In the genomic region with DNA sequence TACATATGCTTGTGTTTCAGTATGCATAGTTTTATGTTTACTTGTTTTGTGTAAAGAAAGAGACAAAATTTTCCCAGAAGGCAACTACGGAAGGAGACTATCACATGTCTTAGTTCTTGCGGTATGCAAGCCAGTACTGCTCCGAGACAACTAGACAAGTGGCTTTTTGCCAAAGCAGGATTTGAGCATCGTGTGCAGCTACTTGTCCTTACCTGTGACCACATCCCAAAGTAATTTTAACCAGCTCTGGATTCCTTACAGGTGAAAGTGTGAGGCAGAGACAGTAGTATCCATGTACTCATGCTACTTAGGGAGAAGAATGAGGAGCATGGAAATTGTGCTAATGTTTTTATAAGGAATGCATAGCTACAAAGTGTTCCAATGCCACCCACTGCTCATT, we compare ENCODE assay signal across 26 cellular contexts.
"Had no signal": no experiment of that assay in that cellular context is flagged by ENCODE, and none has a peak within 500 bp of the region (broad histone marks: within the 10 kb centered on the region; RNA-seq: fewer than 3 reads in every experiment).

No MANE protein-coding gene starts in this region.

- H3K9me3 ChIP-seq: ascending aorta had no signal

- H3K4me3 ChIP-seq: ascending aorta had no signal

- H3K4me1 ChIP-seq: ascending aorta had no signal

- DNase-seq: activated CD4-positive, alpha-beta T cell treated with anti-CD3 and anti-CD28 coated beads, Interleukin-2, amount 10 ng/mL, durations not matched to agents 24 days and 14 days; activated CD4-positive, alpha-beta T cell treated with anti-CD3 and anti-CD28 coated beads, Interleukin-2, amount 50 U/mL, for 4 hours; activated CD8-positive, alpha-beta T cell treated with anti-CD3 and anti-CD28 coated beads for 36 hours; activated gamma-delta T cell; activated naive CD4-positive, alpha-beta T cell treated with Interleukin-2 at 50 U/mL for 16 hours; activated naive CD8-positive, alpha-beta T cell treated with anti-CD3 and anti-CD28 coated beads, Interleukin-2, amount 10 ng/mL, durations not matched to agents 7 days and 5 days; activated T-cell treated with anti-CD3 and anti-CD28 coated beads, Interleukin-2, amount 50 U/mL, for 1 hour; amygdala; caudate nucleus; Kasumi-1; KG1; MM.1S; MV-4-11; NCI-H1092; NCI-H1436 treated with DMSO at 0.1 percent for 48 hours; NCI-H1694 treated with DMSO at 0.1 percent for 48 hours; NCI-H2029; NCI-H345; NCI-H524 treated with DMSO at 0.1 percent for 48 hours; SW 1271; T-helper 1 cell; T-helper 2 cell; T-helper 9 cell had no signal

- ATAC-seq: activated CD8-positive, alpha-beta T cell treated with anti-CD3 and anti-CD28 coated beads for 36 hours; Panc1; Right ventricle myocardium inferior had no signal

- H3K36me3 ChIP-seq: ascending aorta had no signal

- H3K27ac ChIP-seq: ascending aorta had no signal

- H3K27me3 ChIP-seq: ascending aorta had no signal
